Comparison of ENCODE assay signal across 8 cellular contexts in genomic region chr9:127980706-127981558, GRCh38. TPM values are rescaled to one million over a fixed set of nuclear protein-coding genes. Genes with fewer than 3 reads are reported as not detected.
DNase-seq lines count a peak whose midpoint lies in the region; ATAC-seq and TF ChIP-seq lines count a peak whose summit lies in the region.

EEIG1 (minus strand) TSS chr9:127980989; CDS start chr9:127980137, 852 bp downstream.

- H3K27ac Mint-ChIP-seq in activated T-cell treated with anti-CD3 and anti-CD28 coated beads, Interleukin-2, amount 50 U/mL, for 24 hours, result peak within 1 kb of the TSS; percentile 98

- CTCF ChIA-PET in Panc1 (lab: Charles Lee), result no interaction called here

- BruUV-seq in Panc1 (replicated peaks; lab: Mats Ljungman, UMichigan), result no TSS peak

- H3K9me3 ChIP-seq in Panc1 (ENCODE audit: control insufficient read depth, insufficient read depth, low read depth, low read length) (no peaks in the 10 kb centered on the region), esophagus (ENCODE audit: control insufficient read depth in 2 of 2, insufficient read depth in 1 of 2, low read depth in 1 of 2, low read length in 1 of 2) (no peaks in the 10 kb centered on the region), muscle layer of colon (ENCODE audit: low read length) (no peaks in the 10 kb centered on the region)

- H3K4me1 Mint-ChIP-seq in activated T-cell treated with anti-CD3 and anti-CD28 coated beads, Interleukin-2, amount 50 U/mL, for 24 hours (ENCODE audit: low read depth), result peaks cover 62% of the 10 kb centered on the region

- peak within 1 kb of the TSS; percentile 93 for H3K4me3 Mint-ChIP-seq in activated T-cell treated with anti-CD3 and anti-CD28 coated beads, Interleukin-2, amount 50 U/mL, for 24 hours

- H3K9ac ChIP-seq in muscle layer of colon (ENCODE audit: low read length), result peak within 1 kb of the TSS; percentile 60

- H3K27me3 Mint-ChIP-seq in activated T-cell treated with anti-CD3 and anti-CD28 coated beads, Interleukin-2, amount 50 U/mL, for 24 hours, result no peaks in the 10 kb centered on the region

- H3K9me3 Mint-ChIP-seq in activated T-cell treated with anti-CD3 and anti-CD28 coated beads, Interleukin-2, amount 50 U/mL, for 24 hours, result no peaks in the 10 kb centered on the region

- H3K27me3 ChIP-seq in Panc1 (ENCODE audit: control insufficient read depth, insufficient read depth, low read length) (no peaks in the 10 kb centered on the region), esophagus (ENCODE audit: control insufficient read depth in 1 of 2, insufficient read depth in 2 of 2, low read length in 2 of 2) (no peaks in the 10 kb centered on the region), muscle layer of colon (ENCODE audit: control insufficient read depth in 1 of 2, insufficient read depth in 2 of 2, low read length in 2 of 2) (no peaks in the 10 kb centered on the region)

- H3K27ac ChIP-seq in Panc1 (ENCODE audit: low read length), result peak within 1 kb of the TSS; percentile 97
- H3K27ac ChIP-seq in esophagus (ENCODE audit: low read depth in 2 of 2, low read length in 1 of 2), result peak within 1 kb of the TSS; percentile 95 to 96
- H3K27ac ChIP-seq in muscle layer of colon (ENCODE audit: low read depth, low read length), result peak within 1 kb of the TSS; percentile 99

- in situ Hi-C loops in Panc1 (cut with HindIII; ENCODE audit: low pct_unique_long_range_greater_than_20kb, low sequenced_read_pairs), result no loop called here

- H3K4me3 ChIP-seq in Panc1 (ENCODE audit: low read depth in 2 of 2, low read length in 2 of 2), result peak within 1 kb of the TSS; percentile 94 to 98
- peak within 1 kb of the TSS; percentile 87 to 98 for H3K4me3 ChIP-seq in esophagus (ENCODE audit: low read depth in 1 of 2, low read length in 2 of 2)
- peak within 1 kb of the TSS; percentile 75 to 95 for H3K4me3 ChIP-seq in muscle layer of colon (ENCODE audit: low read depth in 1 of 2, low read length in 2 of 2)

- POLR2A ChIA-PET in Panc1 (lab: Charles Lee), result interaction anchor here (0.6 to 1.2 kb wide), 4 partner anchors 16 to 54 kb away, joined by 3 to 18 read pairs (median 7); no protein-coding TSS in a partner anchor

- 0 to 1% methylated on average over 60 to 93 of the region's 93 CpGs for WGBS in esophagus, 2 donors

- H3K36me3 ChIP-seq in Panc1 (ENCODE audit: control insufficient read depth, insufficient read depth, low read length) (no peaks in the 10 kb centered on the region; the same call in none of the 2 replicates), esophagus (ENCODE audit: control insufficient read depth in 2 of 2, insufficient read depth in 2 of 2, low read length in 1 of 2) (peaks cover 0 to 6% of the 10 kb centered on the region in 2 donors), muscle layer of colon (ENCODE audit: insufficient read depth, low read length) (no peaks in the 10 kb centered on the region)

- intact Hi-C loops in Panc1 (cut with micrococcal nuclease; ENCODE audit: unreplicated experiment), result no loop called here

- peak; percentile 97 for DNase-seq in DMS53 (lab: John Stamatoyannopoulos, UW)
- DNase-seq in KG1 (lab: John Stamatoyannopoulos, UW), result peak; percentile 83
- DNase-seq in Panc1 (ENCODE audit: low read depth, low spot score), result no peak
- DNase-seq in activated T-cell treated with anti-CD3 and anti-CD28 coated beads, Interleukin-2, amount 50 U/mL, for 24 hours, result peak; percentile 99
- peak; percentile 98 for DNase-seq in stimulated activated CD8-positive, alpha-beta memory T cell treated with anti-CD3 and anti-CD28 coated beads, Interleukin-4, amount 100 ng/mL, for 48 hours

- no peak for TF ChIP-seq CTCF in Panc1 (IDR thresholded peaks at IDR 0.05)

- ATAC-seq in GM21717 (IDR thresholded peaks at IDR 0.05; ENCODE audit: unreplicated experiment), result peak; percentile 71
- ATAC-seq in Panc1, result peak; percentile 88

- H3K4me1 ChIP-seq in Panc1 (ENCODE audit: control insufficient read depth, insufficient read depth, low read length) (peaks cover 34% of the 10 kb centered on the region), esophagus (ENCODE audit: control insufficient read depth in 2 of 2, insufficient read depth in 2 of 2, low read length in 1 of 2) (peaks cover 11 to 23% of the 10 kb centered on the region in 2 donors), muscle layer of colon (ENCODE audit: insufficient read depth, low read length) (peaks cover 31% of the 10 kb centered on the region)

- H3K36me3 Mint-ChIP-seq in activated T-cell treated with anti-CD3 and anti-CD28 coated beads, Interleukin-2, amount 50 U/mL, for 24 hours (ENCODE audit: low read depth), result peaks cover 35% of the 10 kb centered on the region

RNA-seq across cellular contexts. Expression of gene EEIG1, which starts in this region (rescaled TPM):
- total RNA-seq in Panc1 (2021; ENCODE audit: unreplicated experiment), result 361 TPM
- polyA plus RNA-seq in Panc1 (2012; ENCODE audit: insufficient read length), result 215 TPM
- 10 to 100 TPM; 34.3 to 53.1 TPM for polyA plus RNA-seq in esophagus
